Comparison of ENCODE assay signal across 23 cellular contexts in the genomic region with DNA sequence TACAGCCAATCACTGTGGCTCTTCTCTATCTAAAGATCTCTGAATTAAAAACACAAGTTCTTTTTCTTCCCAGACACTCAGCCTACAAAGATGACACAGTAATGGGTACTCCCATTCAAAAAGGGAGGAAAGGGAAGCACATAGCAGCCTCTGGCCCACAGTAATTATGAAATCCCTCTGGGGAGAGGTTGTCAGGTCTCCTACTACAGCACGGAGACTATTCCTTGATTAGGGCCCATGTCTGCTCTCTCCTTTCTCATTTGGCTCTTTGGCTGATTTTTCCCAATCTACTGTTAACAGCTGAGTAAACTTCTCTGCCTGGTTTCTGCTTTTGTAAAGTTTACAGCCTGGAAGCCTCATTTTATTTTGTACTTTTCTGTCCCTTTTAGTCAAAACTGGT.
"Had no signal": no experiment of that assay in that cellular context is flagged by ENCODE, and none has a peak within 500 bp of the region (broad histone marks: within the 10 kb centered on the region; RNA-seq: fewer than 3 reads in every experiment).

No MANE protein-coding gene starts in this region.

- ATAC-seq: activated CD8-positive, alpha-beta T cell treated with anti-CD3 and anti-CD28 coated beads for 36 hours; activated naive CD8-positive, alpha-beta T cell treated with anti-CD3 and anti-CD28 coated beads, Interleukin-2, amount 50 U/mL, for 24 hours; activated T-cell treated with anti-CD3 and anti-CD28 coated beads, Interleukin-2, amount 50 U/mL, for 4 hours; activated T-helper 17 cell treated with anti-CD3 and anti-CD28 coated beads, Interleukin-2, amount 50 U/mL, for 72 hours; lower lobe of right lung; natural killer cell; stimulated activated naive B cell treated with anti-CD40 and anti-IgM and Interleukin-4, amounts not matched to agents 10 μg/mL and 1 μg/mL and 100 μg/mL, for 72 hours had no signal

- H3K27me3 ChIP-seq: heart right ventricle, sigmoid colon, stomach, tibial nerve had no signal

- H3K4me1 Mint-ChIP-seq: central memory CD8-positive, alpha-beta T cell had no signal

- H3K27ac Mint-ChIP-seq: activated CD8-positive, alpha-beta T cell treated with anti-CD3 and anti-CD28 coated beads for 36 hours; activated naive CD4-positive, alpha-beta T cell treated with anti-CD3 and anti-CD28 coated beads, Interleukin-2, amount 50 U/mL, for 24 hours; activated naive CD8-positive, alpha-beta T cell treated with anti-CD3 and anti-CD28 coated beads, Interleukin-2, amount 50 U/mL, for 24 hours; activated T-helper 17 cell treated with anti-CD3 and anti-CD28 coated beads, Interleukin-2, amount 50 U/mL, for 72 hours; natural killer cell; progenitor cell of endocrine pancreas; stimulated activated naive B cell treated with anti-CD40 and anti-IgM and Interleukin-4, amounts not matched to agents 10 μg/mL and 1 μg/mL and 100 μg/mL, for 72 hours; T-helper 1 cell treated with Interleukin-12 subunit alpha and Interleukin-12 subunit beta and Interleukin-4 antibody, amounts not matched to agents 30 μg/mL and 1 μg/mL, for 36 hours; WTC11 had no signal

- H3K9me3 ChIP-seq: heart right ventricle, lower lobe of right lung, sigmoid colon, stomach, tibial nerve had no signal

- H3K4me3 ChIP-seq: heart right ventricle, lower lobe of right lung, sigmoid colon, stomach, tibial nerve had no signal

- H3K27ac ChIP-seq: lower lobe of right lung, stomach, tibial nerve had no signal

- H3K27me3 Mint-ChIP-seq: activated naive CD4-positive, alpha-beta T cell treated with anti-CD3 and anti-CD28 coated beads, Interleukin-2, amount 50 U/mL, for 24 hours; activated naive CD8-positive, alpha-beta T cell treated with anti-CD3 and anti-CD28 coated beads, Interleukin-2, amount 50 U/mL, for 24 hours; central memory CD8-positive, alpha-beta T cell; progenitor cell of endocrine pancreas; stimulated activated naive B cell treated with anti-CD40 and anti-IgM and Interleukin-4, amounts not matched to agents 10 μg/mL and 1 μg/mL and 100 μg/mL, for 72 hours had no signal

- DNase-seq: activated CD4-positive, alpha-beta T cell treated with anti-CD3 and anti-CD28 coated beads, Interleukin-2, amount 50 U/mL, for 1 hour; activated naive CD8-positive, alpha-beta T cell treated with anti-CD3 and anti-CD28 coated beads, Interleukin-2, amount 50 U/mL, for 24 hours; activated T-cell treated with anti-CD3 and anti-CD28 coated beads, Interleukin-2, amount 50 U/mL, for 4 hours; dermis blood vessel endothelial cell; effector CD4-positive, alpha-beta T cell; heart right ventricle; lower lobe of right lung; natural killer cell; retina; sigmoid colon; stimulated activated CD4-positive, alpha-beta T cell treated with anti-CD3 and anti-CD28 coated beads, Interleukin-15, amount 100 ng/mL, for 24 hours; stimulated activated CD4-positive, alpha-beta T cell treated with anti-CD3 and anti-CD28 coated beads, Interleukin-2, amount 100 ng/mL, for 24 hours; stimulated activated naive B cell treated with anti-CD40 and anti-IgM and Interleukin-4, amounts not matched to agents 10 μg/mL and 1 μg/mL and 100 μg/mL, for 72 hours; stomach; T1000 had no signal

- H3K4me1 ChIP-seq: lower lobe of right lung had no signal

- H3K9me3 Mint-ChIP-seq: activated CD8-positive, alpha-beta T cell treated with anti-CD3 and anti-CD28 coated beads for 36 hours; activated naive CD4-positive, alpha-beta T cell treated with anti-CD3 and anti-CD28 coated beads, Interleukin-2, amount 50 U/mL, for 24 hours; activated naive CD8-positive, alpha-beta T cell treated with anti-CD3 and anti-CD28 coated beads, Interleukin-2, amount 50 U/mL, for 24 hours; activated T-cell treated with anti-CD3 and anti-CD28 coated beads, Interleukin-2, amount 50 U/mL, for 4 hours; activated T-helper 17 cell treated with anti-CD3 and anti-CD28 coated beads, Interleukin-2, amount 50 U/mL, for 72 hours; central memory CD8-positive, alpha-beta T cell; natural killer cell; stimulated activated naive B cell treated with anti-CD40 and anti-IgM and Interleukin-4, amounts not matched to agents 10 μg/mL and 1 μg/mL and 100 μg/mL, for 72 hours; T-helper 1 cell treated with Interleukin-12 subunit alpha and Interleukin-12 subunit beta and Interleukin-4 antibody, amounts not matched to agents 30 μg/mL and 1 μg/mL, for 36 hours; WTC11 had no signal

- H3K4me3 Mint-ChIP-seq: activated CD8-positive, alpha-beta T cell treated with anti-CD3 and anti-CD28 coated beads for 36 hours; activated naive CD4-positive, alpha-beta T cell treated with anti-CD3 and anti-CD28 coated beads, Interleukin-2, amount 50 U/mL, for 24 hours; activated naive CD8-positive, alpha-beta T cell treated with anti-CD3 and anti-CD28 coated beads, Interleukin-2, amount 50 U/mL, for 24 hours; activated T-cell treated with anti-CD3 and anti-CD28 coated beads, Interleukin-2, amount 50 U/mL, for 4 hours; activated T-helper 17 cell treated with anti-CD3 and anti-CD28 coated beads, Interleukin-2, amount 50 U/mL, for 72 hours; central memory CD8-positive, alpha-beta T cell; natural killer cell; stimulated activated naive B cell treated with anti-CD40 and anti-IgM and Interleukin-4, amounts not matched to agents 10 μg/mL and 1 μg/mL and 100 μg/mL, for 72 hours; T-helper 1 cell treated with Interleukin-12 subunit alpha and Interleukin-12 subunit beta and Interleukin-4 antibody, amounts not matched to agents 30 μg/mL and 1 μg/mL, for 36 hours; WTC11 had no signal

- H3K36me3 Mint-ChIP-seq: activated naive CD4-positive, alpha-beta T cell treated with anti-CD3 and anti-CD28 coated beads, Interleukin-2, amount 50 U/mL, for 24 hours; natural killer cell; stimulated activated naive B cell treated with anti-CD40 and anti-IgM and Interleukin-4, amounts not matched to agents 10 μg/mL and 1 μg/mL and 100 μg/mL, for 72 hours; WTC11 had no signal

- H3K36me3 ChIP-seq: heart right ventricle, lower lobe of right lung, sigmoid colon, stomach, tibial nerve had no signal
